In genomic region chr5:5044240-5044840, GRCh38 we compare ENCODE assay signal across 17 cellular contexts.
A peak's percentile ranks its signal among the peaks of the same experiment; 100 is the strongest.
DNase-seq lines count a peak whose midpoint lies in the region; ATAC-seq lines count a peak whose summit lies in the region.
"Had no signal": no experiment of that assay in that cellular context is flagged by ENCODE, and none has a peak within 500 bp of the region (broad histone marks: within the 10 kb centered on the region; RNA-seq: fewer than 3 reads in every experiment).

No MANE protein-coding gene starts in this region.

- peak; percentile 27 for ATAC-seq in GM18520 (IDR thresholded peaks at IDR 0.05; ENCODE audit: unreplicated experiment)
- ATAC-seq in HG02588 (IDR thresholded peaks at IDR 0.05; ENCODE audit: unreplicated experiment), result no peak
- ATAC-seq: HCT116 had no signal

- in situ Hi-C loops in G401 (cut with HindIII; ENCODE audit: low sequenced_read_pairs), result no loop called here

- peak; percentile 78 for DNase-seq in G401 (ENCODE audit: low spot score)
- DNase-seq in cerebellar cortex (ENCODE audit: low spot score), result peak; percentile 74
- DNase-seq in NCI-H128 (lab: John Stamatoyannopoulos, UW; ENCODE audit: unreplicated experiment), result no peak
- DNase-seq in NCI-H446 treated with DMSO at 0.1 percent for 48 hours (lab: John Stamatoyannopoulos, UW), result no peak
- DNase-seq: BE2C; CD4-positive, CD25-positive, alpha-beta regulatory T cell; CD8-positive, alpha-beta memory T cell; COR-L47; DMS79; GF-D8; GOT3; H7; HFFc6; KG1 had no signal

Comparison
In these comparisons a context has a peak if more than half of its experiments do, and no peak if none do; other contexts are left out.
1. DNase-seq: peak in G401 (single experiment) and cerebellar cortex (single experiment); none in NCI-H128 (single experiment) and NCI-H446 treated with DMSO at 0.1 percent for 48 hours (single experiment).